ENCODE assay signal across 8 cellular contexts in the genomic region with DNA sequence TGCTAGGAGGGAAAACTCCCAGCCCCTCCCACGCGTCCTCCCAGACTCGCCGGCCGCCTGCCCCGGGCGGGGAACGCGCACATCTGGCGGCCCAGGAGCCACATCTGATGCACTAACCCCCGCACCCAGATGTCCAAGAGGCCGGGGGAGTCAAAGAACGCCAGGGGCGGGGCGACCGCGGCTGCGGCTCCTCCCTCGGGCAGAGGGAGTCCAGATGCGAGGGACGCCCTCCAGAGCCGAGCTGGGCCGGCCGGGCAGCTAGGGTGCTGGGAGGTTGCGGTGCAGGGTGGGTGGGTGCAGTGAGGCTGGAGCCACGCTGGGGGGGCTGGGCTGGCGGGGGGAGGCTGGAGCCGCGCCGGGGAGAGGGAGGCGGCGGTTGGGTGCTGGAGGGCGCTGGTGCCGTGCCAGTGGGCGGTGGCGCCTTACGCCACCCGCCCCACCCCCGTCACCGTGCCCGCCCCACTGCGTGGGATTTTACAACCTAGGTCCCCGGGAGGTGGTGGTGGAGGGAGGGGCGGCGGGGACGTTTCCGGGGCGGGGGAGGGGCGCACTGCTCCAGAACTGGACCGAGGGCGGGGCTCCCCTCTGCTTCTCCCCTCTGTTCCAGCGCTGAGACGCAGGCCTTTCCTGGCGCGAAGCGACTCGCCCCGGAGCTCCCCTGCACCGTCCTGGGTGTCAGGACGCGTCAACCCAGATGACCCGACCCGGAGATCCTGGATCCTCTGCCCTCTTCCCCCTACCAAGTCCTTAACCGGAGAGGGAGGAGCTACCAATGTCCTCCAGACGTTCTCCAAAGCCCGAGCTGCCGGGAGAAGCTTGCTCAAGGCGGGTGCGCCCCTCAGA.
DNase-seq lines count a peak whose midpoint lies in the region; ATAC-seq lines count a peak whose summit lies in the region.

No MANE protein-coding gene starts in this region.

- DNase-seq in CD1c-positive myeloid dendritic cell (ENCODE audit: extremely low spot score), result peak; percentile 86
- DNase-seq in NCI-H748 treated with DMSO at 0.1 percent for 48 hours (lab: John Stamatoyannopoulos, UW), result peak; percentile 55
- DNase-seq in activated CD8-positive, alpha-beta T cell treated with anti-CD3 and anti-CD28 coated beads, Interleukin-2, amount 10 ng/mL, durations not matched to agents 7 days and 5 days, result peak; percentile 84
- peak; percentile 59 for DNase-seq in effector CD4-positive, alpha-beta T cell
- DNase-seq in medulla oblongata (ENCODE audit: extremely low spot score), result peak; percentile 83
- peak; percentile 51 to 77 (median 73) for DNase-seq in stimulated activated CD4-positive, alpha-beta T cell treated with anti-CD3 and anti-CD28 coated beads, TNF-alpha, amount 100 ng/mL, for 4 hours (ENCODE audit: low read depth in 3 of 3)

- POLR2A ChIA-PET in activated CD8-positive, alpha-beta T cell treated with anti-CD3 and anti-CD28 coated beads, Interleukin-2, amount 10 ng/mL, durations not matched to agents 7 days and 5 days (lab: Charles Lee), result interaction anchor here (1.0 to 3.7 kb wide), 7 partner anchors 13 to 465 kb away, joined by 3 to 31 read pairs (median 4); a partner anchor contains a TSS

- ATAC-seq in GM19351 (IDR thresholded peaks at IDR 0.05; ENCODE audit: unreplicated experiment) (peak; percentile 64), HG03469 (IDR thresholded peaks at IDR 0.05; ENCODE audit: unreplicated experiment) (peak; percentile 32)
- ATAC-seq in activated CD8-positive, alpha-beta T cell treated with anti-CD3 and anti-CD28 coated beads, Interleukin-2, amount 10 ng/mL, durations not matched to agents 7 days and 5 days, result peak; percentile 76

- H3K9me3 Mint-ChIP-seq in activated CD8-positive, alpha-beta T cell treated with anti-CD3 and anti-CD28 coated beads, Interleukin-2, amount 10 ng/mL, durations not matched to agents 7 days and 5 days (ENCODE audit: insufficient read depth), result no peaks in the 10 kb centered on the region

- peaks cover 46% of the 10 kb centered on the region for H3K4me1 Mint-ChIP-seq in activated CD8-positive, alpha-beta T cell treated with anti-CD3 and anti-CD28 coated beads, Interleukin-2, amount 10 ng/mL, durations not matched to agents 7 days and 5 days (ENCODE audit: low read depth)

- H3K36me3 Mint-ChIP-seq in activated CD8-positive, alpha-beta T cell treated with anti-CD3 and anti-CD28 coated beads, Interleukin-2, amount 10 ng/mL, durations not matched to agents 7 days and 5 days (ENCODE audit: low read depth), result no peaks in the 10 kb centered on the region

- CTCF ChIA-PET in activated CD8-positive, alpha-beta T cell treated with anti-CD3 and anti-CD28 coated beads, Interleukin-2, amount 10 ng/mL, durations not matched to agents 7 days and 5 days (lab: Charles Lee), result interaction anchor here (0.5 to 7.7 kb wide), 33 partner anchors 9 to 813 kb away, joined by 3 to 116 read pairs (median 6); a partner anchor contains a TSS

- H3K27ac Mint-ChIP-seq in activated CD8-positive, alpha-beta T cell treated with anti-CD3 and anti-CD28 coated beads, Interleukin-2, amount 10 ng/mL, durations not matched to agents 7 days and 5 days, result peak overlapping the region; percentile 89

- peaks cover 16% of the 10 kb centered on the region for H3K27me3 Mint-ChIP-seq in activated CD8-positive, alpha-beta T cell treated with anti-CD3 and anti-CD28 coated beads, Interleukin-2, amount 10 ng/mL, durations not matched to agents 7 days and 5 days (ENCODE audit: low read depth)

- peak overlapping the region; percentile 86 for H3K4me3 Mint-ChIP-seq in activated CD8-positive, alpha-beta T cell treated with anti-CD3 and anti-CD28 coated beads, Interleukin-2, amount 10 ng/mL, durations not matched to agents 7 days and 5 days

Comparison
In these comparisons a context has a peak if more than half of its experiments do, and no peak if none do; other contexts are left out.
1. Peak in every context shown above with its lines: DNase-seq and ATAC-seq.